In genomic region chr2:143513081-143513480, GRCh38 we compare ENCODE assay signal across 8 cellular contexts.
DNase-seq lines count a peak whose midpoint lies in the region; ATAC-seq, FAIRE-seq and TF ChIP-seq lines count a peak whose summit lies in the region.

No MANE protein-coding gene starts in this region.

- FAIRE-seq in A549 (lab: Jason Lieb, UNC) = no peak

- TF ChIP-seq EP300 in A549 (IDR thresholded peaks at IDR 0.05) = no peak

- 22% methylated on average over 2 of the region's 2 CpGs for WGBS in A549 (ENCODE audit: missing lambda C conversion rate)

- CTCF ChIA-PET in A549 (lab: Yijun Ruan, JAX) = interaction anchor here (1.0 to 2.0 kb wide), 8 partner anchors 10 to 97 kb away, joined by 3 to 7 read pairs (median 4); no protein-coding TSS in a partner anchor
- CTCF ChIA-PET in GM10248 (lab: Yijun Ruan, JAX) = interaction anchor here (0.7 to 3.1 kb wide), 11 partner anchors 8 to 292 kb away, joined by 3 to 9 read pairs (median 3); no protein-coding TSS in a partner anchor

- H3K4me1 ChIP-seq in A549 = no peaks in the 10 kb centered on the region
- H3K4me1 ChIP-seq in OCI-LY3 (ENCODE audit: low read length) = peaks cover 9% of the 10 kb centered on the region

- H3K27ac ChIP-seq in A549 (no peak overlapping the region), OCI-LY3 (ENCODE audit: low read length) (no peak overlapping the region)

- DNase-seq in A549 (ENCODE audit: low read depth in 1 of 2, low spot score in 1 of 2) (peak; percentile 3 to 36), GM10248 (ENCODE audit: extremely low spot score) (peak; percentile 14), endothelial cell (ENCODE audit: low spot score) (peak; percentile 46), middle frontal gyrus (ENCODE audit: extremely low spot score, low spot score) (peak; percentile 20), amniotic stem cell (lab: John Stamatoyannopoulos, UW) (no peak), DMS153 (lab: John Stamatoyannopoulos, UW) (no peak)

- H3K27me3 ChIP-seq in OCI-LY3 (ENCODE audit: low read depth, low read length) = no peaks in the 10 kb centered on the region

- H3K27ac Mint-ChIP-seq in endothelial cell (ENCODE audit: unreplicated experiment) = no peak overlapping the region

- H3K4me3 Mint-ChIP-seq in endothelial cell (ENCODE audit: unreplicated experiment) = no peak overlapping the region

- H3K4me3 ChIP-seq in A549 (no peak overlapping the region), OCI-LY3 (ENCODE audit: low read length) (no peak overlapping the region)

- no peak overlapping the region; the same call in 2 of the 3 replicates for H3K4me2 ChIP-seq in A549
- H3K4me2 ChIP-seq in OCI-LY3 (ENCODE audit: low read length) = peak overlapping the region; percentile 34

- no peaks in the 10 kb centered on the region for H4K20me1 ChIP-seq in OCI-LY3 (ENCODE audit: insufficient read depth, low read length)

- H3K9ac ChIP-seq in OCI-LY3 (ENCODE audit: low read length) = no peak overlapping the region

- H3K36me3 Mint-ChIP-seq in endothelial cell (ENCODE audit: low read depth, unreplicated experiment) = no peaks in the 10 kb centered on the region

- TF ChIP-seq POLR2A in A549 (IDR thresholded peaks at IDR 0.05; ENCODE audit: low read length) = no peak

- peak; percentile 57 to 59 for TF ChIP-seq RAD21 in A549 (conservative IDR thresholded peaks at IDR 0.05 in 1 of 2, IDR thresholded peaks at IDR 0.05 in 1 of 2)

- H3K36me3 ChIP-seq in OCI-LY3 (replicated peaks; ENCODE audit: low read depth, low read length) = peaks cover 4% of the 10 kb centered on the region

- H3K9me3 ChIP-seq in A549 (no peaks in the 10 kb centered on the region), OCI-LY3 (ENCODE audit: insufficient read depth, low read length) (no peaks in the 10 kb centered on the region)

- H3K9me3 Mint-ChIP-seq in endothelial cell (ENCODE audit: unreplicated experiment) = no peaks in the 10 kb centered on the region

- H3K4me1 Mint-ChIP-seq in endothelial cell (ENCODE audit: unreplicated experiment) = peaks cover 10% of the 10 kb centered on the region

- H2AFZ ChIP-seq in OCI-LY3 (ENCODE audit: low read depth, low read length) = no peak overlapping the region

- ATAC-seq in A549 (peak; percentile 71 to 87; a peak in 5 of 6 replicates), HG02884 (IDR thresholded peaks at IDR 0.05; ENCODE audit: unreplicated experiment) (peak; percentile 68)

- TF ChIP-seq CTCF in A549 (IDR thresholded peaks at IDR 0.05) = peak; percentile 44
- peak; percentile 51 for TF ChIP-seq CTCF in GM10248 (IDR thresholded peaks at IDR 0.05; ENCODE audit: control extremely low read depth, extremely low read depth, low read depth, missing control alignments)
- peak; percentile 84 for TF ChIP-seq CTCF in OCI-LY3 (IDR thresholded peaks at IDR 0.05; ENCODE audit: low read depth, low read length)
- peak; percentile 60 for TF ChIP-seq CTCF in endothelial cell (IDR thresholded peaks at IDR 0.05; ENCODE audit: unreplicated experiment)

- H3K79me2 ChIP-seq in OCI-LY3 (ENCODE audit: low read length) = no peaks in the 10 kb centered on the region

- H3K27me3 Mint-ChIP-seq in endothelial cell (ENCODE audit: unreplicated experiment) = peaks cover 2% of the 10 kb centered on the region

- POLR2A ChIA-PET in A549 (lab: Yijun Ruan, JAX) (no interaction called here), GM10248 (lab: Yijun Ruan, JAX) (no interaction called here)

TF ChIP-seq in A549, 52 proteins besides CTCF, POLR2A, EP300 and RAD21:
- no peak for TF ChIP-seq ZNF302 (CRISPR knock-in tag; IDR thresholded peaks at IDR 0.05)
- TF ChIP-seq NPAS2 (CRISPR knock-in tag; IDR thresholded peaks at IDR 0.05; ENCODE audit: borderline replicate concordance) = no peak
- no peak for TF ChIP-seq ELK1 (IDR thresholded peaks at IDR 0.05; ENCODE audit: low read depth, low read length)
- TF ChIP-seq EHF (CRISPR knock-in tag; IDR thresholded peaks at IDR 0.05) = no peak
- no peak for TF ChIP-seq HMGXB4 (CRISPR knock-in tag; IDR thresholded peaks at IDR 0.05; ENCODE audit: borderline replicate concordance)
- TF ChIP-seq SMC3 (IDR thresholded peaks at IDR 0.05) = peak; percentile 47
- no peak for TF ChIP-seq RARB (CRISPR knock-in tag; IDR thresholded peaks at IDR 0.05)

Comparison
In these comparisons a context has a peak if more than half of its experiments do, and no peak if none do; other contexts are left out.
1. DNase-seq: peak in A549 (2 of 2), GM10248 (single experiment), endothelial cell (single experiment) and middle frontal gyrus (single experiment); none in amniotic stem cell (single experiment) and DMS153 (single experiment).
2. Peak in every context shown above with its lines, with median percentiles within 50 percentile points of each other: CTCF ChIP-seq.